Comparison of ENCODE assay signal across 11 cellular contexts in the genomic region with DNA sequence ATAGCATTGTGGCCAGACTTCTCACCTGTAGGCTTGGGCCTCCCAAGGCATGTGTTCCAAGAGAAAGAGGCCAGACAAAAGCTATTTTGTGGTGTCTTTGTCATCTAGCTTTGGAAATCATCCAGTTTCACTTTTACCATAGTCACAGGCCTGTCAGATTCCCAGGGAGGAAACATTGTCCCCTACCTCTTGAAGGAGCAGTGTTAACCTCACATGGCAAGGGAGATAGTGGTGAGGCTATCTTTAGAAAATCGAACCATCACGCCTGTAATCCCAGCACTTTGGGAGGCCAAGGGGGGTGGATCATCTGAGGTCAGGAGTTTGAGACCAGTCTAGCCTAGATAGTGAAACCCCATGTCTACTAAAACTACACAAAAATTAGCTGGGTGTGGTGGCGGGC. TPM values are rescaled to one million over a fixed set of nuclear protein-coding genes. Genes with fewer than 3 reads are reported as not detected.
DNase-seq lines count a peak whose midpoint lies in the region; ATAC-seq and TF ChIP-seq lines count a peak whose summit lies in the region.
"Had no signal": no experiment of that assay in that cellular context is flagged by ENCODE, and none has a peak within 500 bp of the region (broad histone marks: within the 10 kb centered on the region; RNA-seq: fewer than 3 reads in every experiment).

No MANE protein-coding gene starts in this region.

- H3K4me3 Mint-ChIP-seq in CD14-positive monocyte = peak overlapping the region in 1 of 2 donors; percentile 66
- H3K4me3 Mint-ChIP-seq: CD4-positive, CD25-positive, alpha-beta regulatory T cell had no signal

- H3K27ac ChIP-seq in HL-60 (replicated peaks) (peak overlapping the region; percentile 32; the same call in 1 of the 2 replicates), esophagus muscularis mucosa (replicated peaks in 1 of 4) (no peak overlapping the region), upper lobe of left lung (peak overlapping the region in 3 of 4 donors; percentile 41 to 81 (median 64))
- H3K27ac ChIP-seq: A549 had no signal

- H3K4me1 ChIP-seq in esophagus muscularis mucosa (peaks cover 0 to 7% (median 0%) of the 10 kb centered on the region in 4 donors), upper lobe of left lung (peaks cover 9 to 27% (median 19%) of the 10 kb centered on the region in 4 donors)
- H3K4me1 ChIP-seq: A549 had no signal

- DNase-seq in CD14-positive monocyte (ENCODE audit: low spot score) = no peak
- no peak for DNase-seq in HL-60 (ENCODE audit: low read depth in 1 of 2, low spot score in 1 of 2)
- peak; percentile 29 for DNase-seq in esophagus muscularis mucosa (ENCODE audit: extremely low spot score)
- no peak for DNase-seq in upper lobe of left lung
- DNase-seq: Calu3; CD4-positive, CD25-positive, alpha-beta regulatory T cell; DMS 273 treated with DMSO at 0.1 percent for 48 hours had no signal

- WGBS in esophagus muscularis mucosa = 86% methylated on average over 3 of the region's 3 CpGs
- 68 to 79% methylated on average over 3 of the region's 3 CpGs for WGBS in upper lobe of left lung, 2 donors

- TF ChIP-seq POLR2A in esophagus muscularis mucosa (IDR thresholded peaks at IDR 0.05; ENCODE audit: low read depth) = no peak
- no peak for TF ChIP-seq POLR2A in upper lobe of left lung (IDR thresholded peaks at IDR 0.05)

- H3K9me3 ChIP-seq in esophagus muscularis mucosa (no peaks in the 10 kb centered on the region), upper lobe of left lung (no peaks in the 10 kb centered on the region)
- H3K9me3 ChIP-seq: A549 had no signal

- no peaks in the 10 kb centered on the region for H3K27me3 Mint-ChIP-seq in CD14-positive monocyte (ENCODE audit: low read depth in 3 of 3)

- H3K4me1 Mint-ChIP-seq in CD14-positive monocyte = peaks cover 55% of the 10 kb centered on the region

- H3K36me3 Mint-ChIP-seq in CD14-positive monocyte = no peaks in the 10 kb centered on the region
- H3K36me3 Mint-ChIP-seq: CD4-positive, CD25-positive, alpha-beta regulatory T cell had no signal

- H3K27me3 ChIP-seq in HL-60 (ENCODE audit: insufficient read depth, poor library complexity, severe bottlenecking) (no peaks in the 10 kb centered on the region), esophagus muscularis mucosa (no peaks in the 10 kb centered on the region), upper lobe of left lung (no peaks in the 10 kb centered on the region)

- peak overlapping the region; percentile 51 to 84 (median 77) for H3K27ac Mint-ChIP-seq in CD14-positive monocyte
- H3K27ac Mint-ChIP-seq: CD4-positive, CD25-positive, alpha-beta regulatory T cell had no signal

- no peak for ATAC-seq in upper lobe of left lung (ENCODE audit: low FRiP score in 2 of 2)
- ATAC-seq in GM18498 (IDR thresholded peaks at IDR 0.05; ENCODE audit: unreplicated experiment) = no peak
- no peak for ATAC-seq in GM21737 (IDR thresholded peaks at IDR 0.05; ENCODE audit: unreplicated experiment)
- ATAC-seq: A549, HCT116 had no signal

- intact Hi-C loops in CD14-positive monocyte (cut with micrococcal nuclease) (no loop called here), esophagus muscularis mucosa (cut with DNase I) (no loop called here)

- H3K4me3 ChIP-seq in HL-60 (replicated peaks; ENCODE audit: insufficient read depth, low read length) (no peak overlapping the region), esophagus muscularis mucosa (no peak overlapping the region), upper lobe of left lung (no peak overlapping the region)
- H3K4me3 ChIP-seq: A549 had no signal

- TF ChIP-seq CTCF in CD14-positive monocyte (IDR thresholded peaks at IDR 0.05) (no peak), HL-60 (IDR thresholded peaks at IDR 0.05; ENCODE audit: insufficient read depth, low read length) (no peak), esophagus muscularis mucosa (IDR thresholded peaks at IDR 0.05) (no peak), upper lobe of left lung (IDR thresholded peaks at IDR 0.05) (no peak)

- no peaks in the 10 kb centered on the region for H3K36me3 ChIP-seq in esophagus muscularis mucosa
- H3K36me3 ChIP-seq in upper lobe of left lung = no peaks in the 10 kb centered on the region

- TF ChIP-seq EP300 in esophagus muscularis mucosa (IDR thresholded peaks at IDR 0.05) = no peak
- no peak for TF ChIP-seq EP300 in upper lobe of left lung (IDR thresholded peaks at IDR 0.05)

- no peaks in the 10 kb centered on the region for H3K9me3 Mint-ChIP-seq in CD14-positive monocyte

RNA-seq across cellular contexts. Expression of a gene that starts 42.3 kb away (rescaled TPM):
- 1 to 10 TPM; 6.2 to 8.9 TPM for polyA plus RNA-seq in CD14-positive monocyte
- 10 to 100 TPM; 20.1 to 27.7 (median 23.0) TPM for total RNA-seq in esophagus muscularis mucosa
- total RNA-seq in upper lobe of left lung = 10 to 100 TPM; 50.8 to 95.3 (median 65.3) TPM

Comparison
In these comparisons a context has a peak if more than half of its experiments do, and no peak if none do; other contexts are left out.
1. H3K27ac ChIP-seq: peak in HL-60 (single experiment) and upper lobe of left lung (3 of 4); none in esophagus muscularis mucosa (0 of 4).